10 cellular contexts compared by ENCODE assay signal in the genomic region with DNA sequence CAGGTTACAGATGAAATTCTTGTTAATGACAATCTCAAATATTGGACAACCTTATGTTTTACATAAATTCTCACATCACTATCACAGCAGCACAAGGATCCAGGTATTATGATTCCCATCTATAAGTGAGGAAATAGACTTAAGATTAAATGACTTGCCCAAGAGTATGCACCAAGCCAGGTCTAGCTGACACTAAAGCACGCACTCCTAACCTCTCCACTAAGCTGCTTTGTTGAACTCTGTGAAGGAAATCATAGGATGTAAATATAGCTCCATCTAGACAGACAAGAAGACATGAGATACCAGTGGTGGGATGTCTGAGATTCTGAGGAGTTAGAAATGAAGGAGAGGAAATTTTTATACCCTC.
DNase-seq lines count a peak whose midpoint lies in the region; ATAC-seq and TF ChIP-seq lines count a peak whose summit lies in the region.
"Had no signal": no experiment of that assay in that cellular context is flagged by ENCODE, and none has a peak within 500 bp of the region (broad histone marks: within the 10 kb centered on the region; RNA-seq: fewer than 3 reads in every experiment).

No MANE protein-coding gene starts in this region.

- H3K36me3 Mint-ChIP-seq in activated naive CD4-positive, alpha-beta T cell treated with anti-CD3 and anti-CD28 coated beads for 36 hours (ENCODE audit: low read depth), result peaks cover 1% of the 10 kb centered on the region
- H3K36me3 Mint-ChIP-seq in T-helper 17 cell (ENCODE audit: low read depth) (no peaks in the 10 kb centered on the region), type B pancreatic cell (no peaks in the 10 kb centered on the region)

- 81 to 100% methylated on average over 1 of the region's 1 CpG for WGBS in tibial nerve, 2 donors

- peaks cover 22% of the 10 kb centered on the region for H3K4me1 Mint-ChIP-seq in activated naive CD4-positive, alpha-beta T cell treated with anti-CD3 and anti-CD28 coated beads for 36 hours (ENCODE audit: low read depth)
- peaks cover 9% of the 10 kb centered on the region for H3K4me1 Mint-ChIP-seq in T-helper 17 cell
- H3K4me1 Mint-ChIP-seq in type B pancreatic cell (ENCODE audit: unreplicated experiment), result peaks cover 16% of the 10 kb centered on the region

- CTCF ChIA-PET in activated naive CD4-positive, alpha-beta T cell treated with anti-CD3 and anti-CD28 coated beads for 36 hours (lab: Charles Lee), result interaction anchor here (0.7 to 1.5 kb wide), 3 partner anchors 34 to 299 kb away, joined by 3 read pairs; no protein-coding TSS in a partner anchor

- DNase-seq in activated naive CD4-positive, alpha-beta T cell treated with anti-CD3 and anti-CD28 coated beads for 36 hours, result no peak
- no peak for DNase-seq in activated naive CD4-positive, alpha-beta T cell treated with anti-CD3 and anti-CD28 coated beads, Interleukin-2, amount 50 U/mL, for 16 hours
- DNase-seq in T-helper 17 cell (no peak), type B pancreatic cell (ENCODE audit: extremely low spot score, unreplicated experiment) (no peak), tibial nerve (ENCODE audit: low spot score in 2 of 2) (no peak), D341Med (ENCODE audit: low spot score) (no peak)
- no peak for DNase-seq in activated CD8-positive, alpha-beta memory T cell treated with anti-CD3 and anti-CD28 coated beads, Interleukin-2, amount 50 U/mL, for 48 hours
- DNase-seq: NCI-H1092 had no signal

- TF ChIP-seq CTCF in type B pancreatic cell (conservative IDR thresholded peaks at IDR 0.05) (no peak), tibial nerve (IDR thresholded peaks at IDR 0.05) (no peak)

- H3K36me3 ChIP-seq in iPS-18a (ENCODE audit: control insufficient read depth, low read depth, low read length) (no peaks in the 10 kb centered on the region), tibial nerve (no peaks in the 10 kb centered on the region)

- peak overlapping the region; percentile 35 for H3K4me3 ChIP-seq in iPS-18a (ENCODE audit: low read length)
- no peak overlapping the region for H3K4me3 ChIP-seq in tibial nerve

- H3K27ac Mint-ChIP-seq in activated naive CD4-positive, alpha-beta T cell treated with anti-CD3 and anti-CD28 coated beads for 36 hours, result peak overlapping the region; percentile 87
- H3K27ac Mint-ChIP-seq in T-helper 17 cell (peak overlapping the region; percentile 84), type B pancreatic cell (peak overlapping the region; percentile 92)

- intact Hi-C loops in activated naive CD4-positive, alpha-beta T cell treated with anti-CD3 and anti-CD28 coated beads for 36 hours (cut with micrococcal nuclease), result loop anchor here (1.0 to 2.0 kb wide), 11 partner anchors 9 to 512 kb away; partner anchors contain the start of genes GLIPR1, NAP1L1 and PHLDA1

- H3K4me1 ChIP-seq in iPS-18a (ENCODE audit: control insufficient read depth, low read depth, low read length) (peaks cover 21% of the 10 kb centered on the region), tibial nerve (peaks cover 0 to 6% (median 0%) of the 10 kb centered on the region in 4 donors)

- TF ChIP-seq POLR2A in tibial nerve (IDR thresholded peaks at IDR 0.05), result no peak

- no peaks in the 10 kb centered on the region for H3K27me3 ChIP-seq in iPS-18a (ENCODE audit: control insufficient read depth, insufficient read depth, low read length)
- H3K27me3 ChIP-seq in tibial nerve, result no peaks in the 10 kb centered on the region

- H3K27ac ChIP-seq in iPS-18a (ENCODE audit: low read length), result peak overlapping the region; percentile 91
- peak overlapping the region in 1 of 4 donors; percentile 11 for H3K27ac ChIP-seq in tibial nerve
- H3K27ac ChIP-seq: C4-2B had no signal

- TF ChIP-seq EP300 in tibial nerve (IDR thresholded peaks at IDR 0.05), result no peak

- no peak for ATAC-seq in T-helper 17 cell

- no peaks in the 10 kb centered on the region for H3K27me3 Mint-ChIP-seq in activated naive CD4-positive, alpha-beta T cell treated with anti-CD3 and anti-CD28 coated beads for 36 hours (ENCODE audit: low read depth)
- H3K27me3 Mint-ChIP-seq in T-helper 17 cell (no peaks in the 10 kb centered on the region), type B pancreatic cell (no peaks in the 10 kb centered on the region)

- H3K9me3 Mint-ChIP-seq in activated naive CD4-positive, alpha-beta T cell treated with anti-CD3 and anti-CD28 coated beads for 36 hours, result peaks cover 1% of the 10 kb centered on the region
- H3K9me3 Mint-ChIP-seq in type B pancreatic cell, result peaks cover 11% of the 10 kb centered on the region

- no peak overlapping the region for H3K9ac ChIP-seq in iPS-18a (ENCODE audit: low read length)

- H3K9me3 ChIP-seq in T-helper 17 cell (ENCODE audit: control insufficient read depth, low read length, poor library complexity, severe bottlenecking) (no peaks in the 10 kb centered on the region), iPS-18a (ENCODE audit: control insufficient read depth, low read depth, low read length) (peaks cover 4% of the 10 kb centered on the region), tibial nerve (no peaks in the 10 kb centered on the region)

- no peak overlapping the region for H3K4me3 Mint-ChIP-seq in activated naive CD4-positive, alpha-beta T cell treated with anti-CD3 and anti-CD28 coated beads for 36 hours
- H3K4me3 Mint-ChIP-seq in T-helper 17 cell (no peak overlapping the region), type B pancreatic cell (no peak overlapping the region)
